ENCODE assay signal across 1 cellular context in genomic region chr1:212595229-212595628, GRCh38.
TF ChIP-seq lines count a peak whose summit lies in the region.

No MANE protein-coding gene starts in this region.

TF ChIP-seq in endothelial cell of umbilical vein, 7 proteins besides CTCF, POLR2A, EP300 and RAD21:
- TF ChIP-seq MYC (IDR thresholded peaks at IDR 0.05; ENCODE audit: low read depth, low read length) (no peak), EZH2 (IDR thresholded peaks at IDR 0.05; ENCODE audit: borderline replicate concordance, low read depth, low read length, severe bottlenecking) (no peak), JUN (IDR thresholded peaks at IDR 0.05; ENCODE audit: borderline replicate concordance, insufficient read depth, insufficient read length, low read depth) (no peak), FOS (IDR thresholded peaks at IDR 0.05; ENCODE audit: borderline replicate concordance, insufficient read depth, low read length) (no peak), MAX (IDR thresholded peaks at IDR 0.05; ENCODE audit: insufficient read depth, insufficient read length) (no peak), POLR2AphosphoS5 (IDR thresholded peaks at IDR 0.05; ENCODE audit: insufficient read depth, low read depth, low read length) (no peak), GATA2 (IDR thresholded peaks at IDR 0.05; ENCODE audit: insufficient read depth, insufficient read length, low read depth, low read length) (no peak)
